In the genomic region with DNA sequence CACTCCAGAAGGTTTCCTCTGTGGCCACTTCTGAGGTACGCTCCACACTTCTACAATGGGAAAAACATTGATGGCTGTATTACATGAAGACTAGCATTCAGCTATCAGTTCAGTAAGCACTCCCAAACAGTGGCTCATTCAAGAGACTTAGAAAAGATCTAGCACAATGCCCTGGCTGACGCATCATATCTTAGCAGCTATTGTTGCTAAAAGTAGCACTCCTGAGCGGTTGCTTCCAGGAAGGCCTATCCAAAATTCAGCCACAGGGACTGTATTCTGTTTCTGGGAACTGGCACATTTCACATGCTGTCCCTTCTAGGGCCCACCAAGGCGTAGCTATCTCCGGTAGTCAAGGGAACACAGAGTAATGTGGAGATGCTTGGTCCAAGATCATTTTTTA, we compare ENCODE assay signal across 24 cellular contexts.
"Had no signal": no experiment of that assay in that cellular context is flagged by ENCODE, and none has a peak within 500 bp of the region (broad histone marks: within the 10 kb centered on the region; RNA-seq: fewer than 3 reads in every experiment).

No MANE protein-coding gene starts in this region.

- DNase-seq: activated CD4-positive, alpha-beta T cell treated with anti-CD3 and anti-CD28 coated beads, Interleukin-2, amount 10 ng/mL, durations not matched to agents 7 days and 5 days; activated CD4-positive, CD25-positive, alpha-beta regulatory T cell treated with anti-CD3 and anti-CD28 coated beads, Interleukin-2, amount 50 U/mL, for 72 hours; activated CD8-positive, alpha-beta T cell treated with anti-CD3 and anti-CD28 coated beads for 36 hours; activated gamma-delta T cell; activated naive CD4-positive, alpha-beta T cell treated with anti-CD3 and anti-CD28 coated beads, Interleukin-2, amount 50 U/mL, for 16 hours; activated naive CD8-positive, alpha-beta T cell treated with anti-CD3 and anti-CD28 coated beads, Interleukin-2, amount 50 U/mL, for 24 hours; effector CD4-positive, alpha-beta T cell; erythroblast; foreskin melanocyte; glutamatergic neuron; left cardiac atrium; lower lobe of right lung; natural killer cell; sigmoid colon; stimulated activated CD4-positive, alpha-beta T cell treated with anti-CD3 and anti-CD28 coated beads, Interleukin-15, amount 100 ng/mL, for 24 hours; stomach; T-cell; WERI-Rb-1 had no signal

- H3K4me1 ChIP-seq: lower lobe of right lung, parathyroid adenoma, sigmoid colon had no signal

- H3K9me3 ChIP-seq: lower lobe of right lung, neutrophil, sigmoid colon, stomach, thoracic aorta had no signal

- H3K27ac ChIP-seq: lower lobe of right lung, neutrophil, parathyroid adenoma, sigmoid colon, stomach, thoracic aorta, WERI-Rb-1 had no signal

- H3K27me3 ChIP-seq: neutrophil, sigmoid colon, stomach had no signal

- H3K36me3 ChIP-seq: lower lobe of right lung, neutrophil, sigmoid colon, stomach, thoracic aorta, WERI-Rb-1 had no signal

- ATAC-seq: activated CD8-positive, alpha-beta T cell treated with anti-CD3 and anti-CD28 coated beads for 36 hours; activated naive CD8-positive, alpha-beta T cell treated with anti-CD3 and anti-CD28 coated beads, Interleukin-2, amount 50 U/mL, for 24 hours; lower lobe of right lung; natural killer cell; SK-N-SH treated with all-trans-retinoic acid at 6 μM for 48 hours; stimulated activated memory B cell treated with anti-CD40 and anti-IgM and Interleukin-4, amounts not matched to agents 10 μg/mL and 1 μg/mL and 100 μg/mL, for 72 hours; T-cell had no signal

- H3K4me3 ChIP-seq: lower lobe of right lung, sigmoid colon, smooth muscle cell, stomach, thoracic aorta had no signal
